In the genomic region with DNA sequence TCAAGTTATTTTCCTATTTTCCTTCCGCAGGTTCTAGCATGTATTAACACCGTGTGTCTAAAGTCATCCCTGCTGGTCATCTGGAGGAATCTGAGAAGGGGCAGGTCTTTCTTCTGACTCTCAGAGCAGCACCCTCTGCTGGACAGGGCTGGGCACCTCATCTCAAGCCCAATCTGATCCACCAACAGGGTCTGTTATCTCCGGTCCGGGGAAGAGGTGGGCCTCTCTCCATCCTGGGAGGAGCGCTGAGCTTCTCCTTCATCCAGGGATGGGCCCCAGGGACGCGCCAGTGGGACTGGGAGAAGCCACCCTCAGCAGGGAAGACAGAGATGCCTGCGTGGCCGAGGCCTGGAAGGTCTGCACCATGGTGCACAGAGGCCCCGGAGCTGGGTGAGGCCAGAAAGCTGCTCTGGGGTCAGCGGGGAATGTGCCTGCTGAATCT, we compare ENCODE assay signal across 1 cellular context.
TF ChIP-seq lines count a peak whose summit lies in the region.

No MANE protein-coding gene starts in this region.

TF ChIP-seq in HepG2, 621 proteins besides CTCF, POLR2A, EP300 and RAD21 (continued from another document and continues in another):
- no peak for TF ChIP-seq SP140L (CRISPR knock-in tag; IDR thresholded peaks at IDR 0.05; ENCODE audit: borderline replicate concordance)
- no peak for TF ChIP-seq ATM (IDR thresholded peaks at IDR 0.05; ENCODE audit: borderline replicate concordance)
- no peak for TF ChIP-seq HMGA1 (CRISPR knock-in tag; conservative IDR thresholded peaks at IDR 0.05)
- no peak for TF ChIP-seq ZNF792 (CRISPR knock-in tag; IDR thresholded peaks at IDR 0.05)
- no peak for TF ChIP-seq SIX1 (CRISPR knock-in tag; IDR thresholded peaks at IDR 0.05; ENCODE audit: borderline replicate concordance)
- no peak for TF ChIP-seq CREB1 (IDR thresholded peaks at IDR 0.05)
- no peak for TF ChIP-seq CREB1 (CRISPR knock-in tag; IDR thresholded peaks at IDR 0.05)
- no peak for TF ChIP-seq CBFB (CRISPR knock-in tag; IDR thresholded peaks at IDR 0.05)
- TF ChIP-seq, protein P1, sequence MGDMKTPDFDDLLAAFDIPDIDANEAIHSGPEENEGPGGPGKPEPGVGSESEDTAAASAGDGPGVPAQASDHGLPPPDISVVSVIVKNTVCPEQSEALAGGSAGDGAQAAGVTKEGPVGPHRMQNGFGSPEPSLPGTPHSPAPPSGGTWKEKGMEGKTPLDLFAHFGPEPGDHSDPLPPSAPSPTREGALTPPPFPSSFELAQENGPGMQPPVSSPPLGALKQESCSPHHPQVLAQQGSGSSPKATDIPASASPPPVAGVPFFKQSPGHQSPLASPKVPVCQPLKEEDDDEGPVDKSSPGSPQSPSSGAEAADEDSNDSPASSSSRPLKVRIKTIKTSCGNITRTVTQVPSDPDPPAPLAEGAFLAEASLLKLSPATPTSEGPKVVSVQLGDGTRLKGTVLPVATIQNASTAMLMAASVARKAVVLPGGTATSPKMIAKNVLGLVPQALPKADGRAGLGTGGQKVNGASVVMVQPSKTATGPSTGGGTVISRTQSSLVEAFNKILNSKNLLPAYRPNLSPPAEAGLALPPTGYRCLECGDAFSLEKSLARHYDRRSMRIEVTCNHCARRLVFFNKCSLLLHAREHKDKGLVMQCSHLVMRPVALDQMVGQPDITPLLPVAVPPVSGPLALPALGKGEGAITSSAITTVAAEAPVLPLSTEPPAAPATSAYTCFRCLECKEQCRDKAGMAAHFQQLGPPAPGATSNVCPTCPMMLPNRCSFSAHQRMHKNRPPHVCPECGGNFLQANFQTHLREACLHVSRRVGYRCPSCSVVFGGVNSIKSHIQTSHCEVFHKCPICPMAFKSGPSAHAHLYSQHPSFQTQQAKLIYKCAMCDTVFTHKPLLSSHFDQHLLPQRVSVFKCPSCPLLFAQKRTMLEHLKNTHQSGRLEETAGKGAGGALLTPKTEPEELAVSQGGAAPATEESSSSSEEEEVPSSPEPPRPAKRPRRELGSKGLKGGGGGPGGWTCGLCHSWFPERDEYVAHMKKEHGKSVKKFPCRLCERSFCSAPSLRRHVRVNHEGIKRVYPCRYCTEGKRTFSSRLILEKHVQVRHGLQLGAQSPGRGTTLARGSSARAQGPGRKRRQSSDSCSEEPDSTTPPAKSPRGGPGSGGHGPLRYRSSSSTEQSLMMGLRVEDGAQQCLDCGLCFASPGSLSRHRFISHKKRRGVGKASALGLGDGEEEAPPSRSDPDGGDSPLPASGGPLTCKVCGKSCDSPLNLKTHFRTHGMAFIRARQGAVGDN (CRISPR knock-in tag; IDR thresholded peaks at IDR 0.05), result peak; percentile 76
- no peak for TF ChIP-seq PHF21A (CRISPR knock-in tag; IDR thresholded peaks at IDR 0.05)
- TF ChIP-seq, protein P2, sequence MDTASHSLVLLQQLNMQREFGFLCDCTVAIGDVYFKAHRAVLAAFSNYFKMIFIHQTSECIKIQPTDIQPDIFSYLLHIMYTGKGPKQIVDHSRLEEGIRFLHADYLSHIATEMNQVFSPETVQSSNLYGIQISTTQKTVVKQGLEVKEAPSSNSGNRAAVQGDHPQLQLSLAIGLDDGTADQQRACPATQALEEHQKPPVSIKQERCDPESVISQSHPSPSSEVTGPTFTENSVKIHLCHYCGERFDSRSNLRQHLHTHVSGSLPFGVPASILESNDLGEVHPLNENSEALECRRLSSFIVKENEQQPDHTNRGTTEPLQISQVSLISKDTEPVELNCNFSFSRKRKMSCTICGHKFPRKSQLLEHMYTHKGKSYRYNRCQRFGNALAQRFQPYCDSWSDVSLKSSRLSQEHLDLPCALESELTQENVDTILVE (CRISPR knock-in tag; IDR thresholded peaks at IDR 0.05), result 0 out of 2 replicates have a peak, but pooled peaks have one; percentile 36
- TF ChIP-seq ZNF136 (CRISPR knock-in tag; IDR thresholded peaks at IDR 0.05; ENCODE audit: low read depth), result no peak
- TF ChIP-seq GTF3A (CRISPR knock-in tag; conservative IDR thresholded peaks at IDR 0.05), result no peak
- no peak for TF ChIP-seq STAT5B (CRISPR knock-in tag; IDR thresholded peaks at IDR 0.05)
- TF ChIP-seq ZMYM2 (CRISPR knock-in tag; IDR thresholded peaks at IDR 0.05), result no peak
- peak; percentile 63 for TF ChIP-seq STAG1 (CRISPR knock-in tag; IDR thresholded peaks at IDR 0.05)
- no peak for TF ChIP-seq ZEB1 (IDR thresholded peaks at IDR 0.05; ENCODE audit: insufficient replicate concordance, low read depth)
- TF ChIP-seq, protein P3, sequence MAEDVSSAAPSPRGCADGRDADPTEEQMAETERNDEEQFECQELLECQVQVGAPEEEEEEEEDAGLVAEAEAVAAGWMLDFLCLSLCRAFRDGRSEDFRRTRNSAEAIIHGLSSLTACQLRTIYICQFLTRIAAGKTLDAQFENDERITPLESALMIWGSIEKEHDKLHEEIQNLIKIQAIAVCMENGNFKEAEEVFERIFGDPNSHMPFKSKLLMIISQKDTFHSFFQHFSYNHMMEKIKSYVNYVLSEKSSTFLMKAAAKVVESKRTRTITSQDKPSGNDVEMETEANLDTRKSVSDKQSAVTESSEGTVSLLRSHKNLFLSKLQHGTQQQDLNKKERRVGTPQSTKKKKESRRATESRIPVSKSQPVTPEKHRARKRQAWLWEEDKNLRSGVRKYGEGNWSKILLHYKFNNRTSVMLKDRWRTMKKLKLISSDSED (CRISPR knock-in tag; IDR thresholded peaks at IDR 0.05), result no peak
- TF ChIP-seq, protein P4, sequence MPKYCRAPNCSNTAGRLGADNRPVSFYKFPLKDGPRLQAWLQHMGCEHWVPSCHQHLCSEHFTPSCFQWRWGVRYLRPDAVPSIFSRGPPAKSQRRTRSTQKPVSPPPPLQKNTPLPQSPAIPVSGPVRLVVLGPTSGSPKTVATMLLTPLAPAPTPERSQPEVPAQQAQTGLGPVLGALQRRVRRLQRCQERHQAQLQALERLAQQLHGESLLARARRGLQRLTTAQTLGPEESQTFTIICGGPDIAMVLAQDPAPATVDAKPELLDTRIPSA (CRISPR knock-in tag; IDR thresholded peaks at IDR 0.05; ENCODE audit: borderline replicate concordance), result no peak
- TF ChIP-seq ONECUT2 (CRISPR knock-in tag; IDR thresholded peaks at IDR 0.05), result no peak
- TF ChIP-seq ZNF446 (CRISPR knock-in tag; IDR thresholded peaks at IDR 0.05), result no peak
- TF ChIP-seq ZNF253 (CRISPR knock-in tag; IDR thresholded peaks at IDR 0.05; ENCODE audit: borderline replicate concordance), result no peak
- no peak for TF ChIP-seq HOXD1 (CRISPR knock-in tag; IDR thresholded peaks at IDR 0.05)
- no peak for TF ChIP-seq AGO2 (optimal IDR thresholded peaks at IDR 0.05; ENCODE audit: low read depth, low read length)
- no peak for TF ChIP-seq ZNF713 (CRISPR knock-in tag; IDR thresholded peaks at IDR 0.05)
- TF ChIP-seq SALL1 (CRISPR knock-in tag; IDR thresholded peaks at IDR 0.05), result peak; percentile 68
- TF ChIP-seq, protein P5, sequence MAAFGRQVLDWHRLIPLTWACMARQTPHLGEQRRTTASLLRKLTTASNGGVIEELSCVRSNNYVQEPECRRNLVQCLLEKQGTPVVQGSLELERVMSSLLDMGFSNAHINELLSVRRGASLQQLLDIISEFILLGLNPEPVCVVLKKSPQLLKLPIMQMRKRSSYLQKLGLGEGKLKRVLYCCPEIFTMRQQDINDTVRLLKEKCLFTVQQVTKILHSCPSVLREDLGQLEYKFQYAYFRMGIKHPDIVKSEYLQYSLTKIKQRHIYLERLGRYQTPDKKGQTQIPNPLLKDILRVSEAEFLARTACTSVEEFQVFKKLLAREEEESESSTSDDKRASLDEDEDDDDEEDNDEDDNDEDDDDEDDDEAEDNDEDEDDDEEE (CRISPR knock-in tag; IDR thresholded peaks at IDR 0.05), result no peak
- no peak for TF ChIP-seq BRD4 (CRISPR knock-in tag; IDR thresholded peaks at IDR 0.05)
- peak; percentile 80 for TF ChIP-seq ZNF263 (CRISPR knock-in tag; IDR thresholded peaks at IDR 0.05)
- no peak for TF ChIP-seq REPIN1 (CRISPR knock-in tag; IDR thresholded peaks at IDR 0.05; ENCODE audit: borderline replicate concordance, low read depth)
- no peak for TF ChIP-seq ZNF839 (CRISPR knock-in tag; IDR thresholded peaks at IDR 0.05; ENCODE audit: borderline replicate concordance)
- peak; percentile 14; the same call in 1 of the 2 replicates for TF ChIP-seq SOX5 (CRISPR knock-in tag; IDR thresholded peaks at IDR 0.05; ENCODE audit: borderline replicate concordance)
- TF ChIP-seq RXRB (CRISPR knock-in tag; IDR thresholded peaks at IDR 0.05; ENCODE audit: borderline replicate concordance), result peak; percentile 30; the same call in 1 of the 2 replicates
- 0 out of 2 replicates have a peak, but pooled peaks have one; percentile 22 for TF ChIP-seq ZNF614 (CRISPR knock-in tag; IDR thresholded peaks at IDR 0.05; ENCODE audit: borderline replicate concordance)
- TF ChIP-seq, protein P6, sequence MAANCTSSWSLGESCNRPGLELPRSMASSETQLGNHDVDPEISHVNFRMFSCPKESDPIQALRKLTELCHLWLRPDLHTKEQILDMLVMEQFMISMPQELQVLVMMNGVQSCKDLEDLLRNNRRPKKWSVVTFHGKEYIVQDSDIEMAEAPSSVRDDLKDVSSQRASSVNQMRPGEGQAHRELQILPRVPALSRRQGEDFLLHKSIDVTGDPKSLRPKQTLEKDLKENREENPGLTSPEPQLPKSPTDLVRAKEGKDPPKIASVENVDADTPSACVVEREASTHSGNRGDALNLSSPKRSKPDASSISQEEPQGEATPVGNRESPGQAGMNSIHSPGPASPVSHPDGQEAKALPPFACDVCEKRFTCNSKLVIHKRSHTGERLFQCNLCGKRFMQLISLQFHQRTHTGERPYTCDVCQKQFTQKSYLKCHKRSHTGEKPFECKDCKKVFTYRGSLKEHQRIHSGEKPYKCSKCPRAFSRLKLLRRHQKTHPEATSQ (CRISPR knock-in tag; IDR thresholded peaks at IDR 0.05; ENCODE audit: borderline replicate concordance), result no peak
- no peak for TF ChIP-seq XBP1 (CRISPR knock-in tag; IDR thresholded peaks at IDR 0.05)
- no peak for TF ChIP-seq GABPA (IDR thresholded peaks at IDR 0.05; ENCODE audit: low read depth, low read length)
- TF ChIP-seq GABPA (CRISPR knock-in tag; IDR thresholded peaks at IDR 0.05; ENCODE audit: low read depth), result no peak
- TF ChIP-seq, protein P7, sequence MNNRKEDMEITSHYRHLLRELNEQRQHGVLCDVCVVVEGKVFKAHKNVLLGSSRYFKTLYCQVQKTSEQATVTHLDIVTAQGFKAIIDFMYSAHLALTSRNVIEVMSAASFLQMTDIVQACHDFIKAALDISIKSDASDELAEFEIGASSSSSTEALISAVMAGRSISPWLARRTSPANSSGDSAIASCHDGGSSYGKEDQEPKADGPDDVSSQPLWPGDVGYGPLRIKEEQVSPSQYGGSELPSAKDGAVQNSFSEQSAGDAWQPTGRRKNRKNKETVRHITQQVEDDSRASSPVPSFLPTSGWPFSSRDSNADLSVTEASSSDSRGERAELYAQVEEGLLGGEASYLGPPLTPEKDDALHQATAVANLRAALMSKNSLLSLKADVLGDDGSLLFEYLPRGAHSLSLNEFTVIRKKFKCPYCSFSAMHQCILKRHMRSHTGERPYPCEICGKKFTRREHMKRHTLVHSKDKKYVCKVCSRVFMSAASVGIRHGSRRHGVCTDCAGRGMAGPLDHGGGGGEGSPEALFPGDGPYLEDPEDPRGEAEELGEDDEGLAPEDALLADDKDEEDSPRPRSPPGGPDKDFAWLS (CRISPR knock-in tag; IDR thresholded peaks at IDR 0.05; ENCODE audit: borderline replicate concordance), result no peak
- TF ChIP-seq GABPB1 (CRISPR knock-in tag; IDR thresholded peaks at IDR 0.05), result 0 out of 2 replicates have a peak, but pooled peaks have one; percentile 6
- TF ChIP-seq XRCC5 (optimal IDR thresholded peaks at IDR 0.05; ENCODE audit: low read length), result peak; percentile 37
- no peak for TF ChIP-seq ZNF317 (CRISPR knock-in tag; IDR thresholded peaks at IDR 0.05)
- TF ChIP-seq NKX3-1 (CRISPR knock-in tag; IDR thresholded peaks at IDR 0.05), result no peak
- no peak for TF ChIP-seq ETV6 (CRISPR knock-in tag; conservative IDR thresholded peaks at IDR 0.05)
- no peak for TF ChIP-seq ARHGAP35 (CRISPR knock-in tag; IDR thresholded peaks at IDR 0.05; ENCODE audit: borderline replicate concordance)
- no peak for TF ChIP-seq HMG20B (CRISPR knock-in tag; conservative IDR thresholded peaks at IDR 0.05)
- peak; percentile 89 for TF ChIP-seq SMC3 (IDR thresholded peaks at IDR 0.05; ENCODE audit: low read length)
- TF ChIP-seq, protein P8, sequence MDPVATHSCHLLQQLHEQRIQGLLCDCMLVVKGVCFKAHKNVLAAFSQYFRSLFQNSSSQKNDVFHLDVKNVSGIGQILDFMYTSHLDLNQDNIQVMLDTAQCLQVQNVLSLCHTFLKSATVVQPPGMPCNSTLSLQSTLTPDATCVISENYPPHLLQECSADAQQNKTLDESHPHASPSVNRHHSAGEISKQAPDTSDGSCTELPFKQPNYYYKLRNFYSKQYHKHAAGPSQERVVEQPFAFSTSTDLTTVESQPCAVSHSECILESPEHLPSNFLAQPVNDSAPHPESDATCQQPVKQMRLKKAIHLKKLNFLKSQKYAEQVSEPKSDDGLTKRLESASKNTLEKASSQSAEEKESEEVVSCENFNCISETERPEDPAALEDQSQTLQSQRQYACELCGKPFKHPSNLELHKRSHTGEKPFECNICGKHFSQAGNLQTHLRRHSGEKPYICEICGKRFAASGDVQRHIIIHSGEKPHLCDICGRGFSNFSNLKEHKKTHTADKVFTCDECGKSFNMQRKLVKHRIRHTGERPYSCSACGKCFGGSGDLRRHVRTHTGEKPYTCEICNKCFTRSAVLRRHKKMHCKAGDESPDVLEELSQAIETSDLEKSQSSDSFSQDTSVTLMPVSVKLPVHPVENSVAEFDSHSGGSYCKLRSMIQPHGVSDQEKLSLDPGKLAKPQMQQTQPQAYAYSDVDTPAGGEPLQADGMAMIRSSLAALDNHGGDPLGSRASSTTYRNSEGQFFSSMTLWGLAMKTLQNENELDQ (CRISPR knock-in tag; IDR thresholded peaks at IDR 0.05; ENCODE audit: borderline replicate concordance), result no peak
- no peak for TF ChIP-seq ZNF776 (CRISPR knock-in tag; IDR thresholded peaks at IDR 0.05)
- TF ChIP-seq FOXP1 (IDR thresholded peaks at IDR 0.05), result no peak
- no peak for TF ChIP-seq FOXP1 (CRISPR knock-in tag; IDR thresholded peaks at IDR 0.05)
- TF ChIP-seq MTF2 (CRISPR knock-in tag; IDR thresholded peaks at IDR 0.05; ENCODE audit: borderline replicate concordance), result no peak
- TF ChIP-seq FOXA3 (CRISPR knock-in tag; IDR thresholded peaks at IDR 0.05), result peak; percentile 22; the same call in 1 of the 2 replicates
- no peak for TF ChIP-seq SCMH1 (CRISPR knock-in tag; IDR thresholded peaks at IDR 0.05; ENCODE audit: borderline replicate concordance)
- no peak for TF ChIP-seq NFIC (IDR thresholded peaks at IDR 0.05; ENCODE audit: low read length)
- TF ChIP-seq CENPT (CRISPR knock-in tag; IDR thresholded peaks at IDR 0.05; ENCODE audit: low read depth), result no peak
- TF ChIP-seq SP4 (CRISPR knock-in tag; IDR thresholded peaks at IDR 0.05), result 0 out of 2 replicates have a peak, but pooled peaks have one; percentile 35
- no peak for TF ChIP-seq IRX3 (CRISPR knock-in tag; IDR thresholded peaks at IDR 0.05; ENCODE audit: borderline replicate concordance, low read depth)
- peak; percentile 38; the same call in 1 of the 2 replicates for TF ChIP-seq THAP11 (CRISPR knock-in tag; IDR thresholded peaks at IDR 0.05)
- TF ChIP-seq, protein P9, sequence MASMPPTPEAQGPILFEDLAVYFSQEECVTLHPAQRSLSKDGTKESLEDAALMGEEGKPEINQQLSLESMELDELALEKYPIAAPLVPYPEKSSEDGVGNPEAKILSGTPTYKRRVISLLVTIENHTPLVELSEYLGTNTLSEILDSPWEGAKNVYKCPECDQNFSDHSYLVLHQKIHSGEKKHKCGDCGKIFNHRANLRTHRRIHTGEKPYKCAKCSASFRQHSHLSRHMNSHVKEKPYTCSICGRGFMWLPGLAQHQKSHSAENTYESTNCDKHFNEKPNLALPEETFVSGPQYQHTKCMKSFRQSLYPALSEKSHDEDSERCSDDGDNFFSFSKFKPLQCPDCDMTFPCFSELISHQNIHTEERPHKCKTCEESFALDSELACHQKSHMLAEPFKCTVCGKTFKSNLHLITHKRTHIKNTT (CRISPR knock-in tag; IDR thresholded peaks at IDR 0.05), result no peak
- no peak for TF ChIP-seq ZSCAN25 (CRISPR knock-in tag; IDR thresholded peaks at IDR 0.05)
- TF ChIP-seq RFXAP (CRISPR knock-in tag; IDR thresholded peaks at IDR 0.05; ENCODE audit: borderline replicate concordance), result no peak
